9 cellular contexts compared by ENCODE assay signal in the genomic region with DNA sequence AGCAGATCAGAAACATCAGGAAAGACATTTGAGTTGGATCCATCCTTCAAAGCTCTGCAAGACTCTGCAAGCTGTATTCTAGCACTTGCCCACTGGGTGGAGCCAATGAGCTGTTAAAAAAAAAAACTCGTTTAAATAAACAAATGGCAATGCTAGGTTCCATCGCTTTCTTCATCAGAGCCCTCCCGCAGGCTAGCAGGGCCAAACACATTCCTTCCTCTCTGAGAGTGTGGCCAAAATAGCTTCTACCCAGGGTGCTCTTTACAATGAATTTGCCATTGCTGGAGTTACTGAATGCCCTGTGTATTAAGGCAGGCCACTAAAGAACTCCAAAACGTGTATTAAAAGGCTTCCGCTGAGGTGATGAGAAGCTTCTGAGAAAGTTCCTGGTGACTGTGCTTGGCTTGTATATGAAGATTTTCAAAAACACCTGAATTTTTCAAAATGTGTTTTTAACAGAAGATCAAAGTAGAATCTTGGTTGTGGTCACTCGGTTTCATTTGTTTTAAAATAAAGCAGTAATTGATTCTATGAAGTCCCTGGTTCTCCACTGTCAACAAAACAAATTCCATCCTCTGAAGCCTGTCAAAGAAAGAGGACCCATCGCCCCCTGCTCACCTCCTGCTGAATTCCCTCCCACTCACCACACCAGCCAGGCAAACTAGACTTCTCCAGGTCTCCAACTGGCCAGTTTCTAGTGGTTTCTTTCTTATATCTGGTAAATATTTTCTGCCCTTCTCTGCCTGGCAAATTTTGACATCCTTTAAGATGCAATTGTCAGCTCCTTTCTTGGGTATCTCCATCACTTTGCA. TPM values are rescaled to one million over a fixed set of nuclear protein-coding genes. Genes with fewer than 3 reads are reported as not detected.
DNase-seq lines count a peak whose midpoint lies in the region; ATAC-seq and TF ChIP-seq lines count a peak whose summit lies in the region.
"Had no signal": no experiment of that assay in that cellular context is flagged by ENCODE, and none has a peak within 500 bp of the region (broad histone marks: within the 10 kb centered on the region; RNA-seq: fewer than 3 reads in every experiment).

No MANE protein-coding gene starts in this region.

- DNase-seq in AG10803 (ENCODE audit: low read depth) (peak; percentile 83), NCI-H2171 treated with DMSO at 0.1 percent for 48 hours (lab: John Stamatoyannopoulos, UW) (peak; percentile 56), colonic mucosa (peak; percentile 66), left kidney (ENCODE audit: low read depth, low spot score) (peak; percentile 92)
- DNase-seq in stimulated activated CD8-positive, alpha-beta memory T cell treated with anti-CD3 and anti-CD28 coated beads, Interleukin-12 subunit alpha, Interleukin-12 subunit beta, amount 100 ng/mL, for 1 hour (ENCODE audit: low read depth), result peak; percentile 7

- H3K9ac ChIP-seq in colonic mucosa (ENCODE audit: low read depth in 2 of 2, low read length in 2 of 2), result no peak overlapping the region

- peak; percentile 90 for ATAC-seq in GM18519 (IDR thresholded peaks at IDR 0.05; ENCODE audit: low FRiP score, unreplicated experiment)
- peak; percentile 61 for ATAC-seq in HG03066 (IDR thresholded peaks at IDR 0.05; ENCODE audit: low read depth, unreplicated experiment)
- peak; percentile 38 to 51 for ATAC-seq in activated CD4-positive, CD25-positive, alpha-beta regulatory T cell treated with anti-CD3 and anti-CD28 coated beads, Interleukin-2, amount 50 U/mL, for 24 hours

- no peaks in the 10 kb centered on the region for H3K36me3 ChIP-seq in colonic mucosa

- TF ChIP-seq CTCF in AG10803 (conservative IDR thresholded peaks at IDR 0.05; ENCODE audit: low read length), result peak; percentile 94
- peak; percentile 92 for TF ChIP-seq CTCF in colonic mucosa (IDR thresholded peaks at IDR 0.05)

- intact Hi-C loops in colonic mucosa (cut with DNase I), result loop anchor here (2.0 to 10.0 kb wide), 3 partner anchors 131 to 213 kb away; a partner anchor contains a TSS

- no peaks in the 10 kb centered on the region for H3K9me3 ChIP-seq in colonic mucosa

- H3K4me3 ChIP-seq in AG10803 (ENCODE audit: low read length) (no peak overlapping the region), colonic mucosa (no peak overlapping the region)

- H3K4me1 ChIP-seq in colonic mucosa, result peaks cover 1% of the 10 kb centered on the region

- H3K27me3 ChIP-seq in colonic mucosa, result no peaks in the 10 kb centered on the region

- H3K27ac ChIP-seq in colonic mucosa, result no peak overlapping the region

RNA-seq across cellular contexts. Expression of a gene that starts 36.5 kb away (rescaled TPM):
- 1 to 10 TPM; 1.0 to 1.1 TPM for total RNA-seq in colonic mucosa
- total RNA-seq: SK-MEL-5 had no signal

Comparison
In these comparisons a context has a peak if more than half of its experiments do, and no peak if none do; other contexts are left out.
1. DNase-seq: peak in every context shown above with its lines; median percentile 92 in left kidney; 83 in AG10803; 66 in colonic mucosa; 56 in NCI-H2171 treated with DMSO at 0.1 percent for 48 hours; 7 in stimulated activated CD8-positive, alpha-beta memory T cell treated with anti-CD3 and anti-CD28 coated beads, Interleukin-12 subunit alpha, Interleukin-12 subunit beta, amount 100 ng/mL, for 1 hour.